Comparison of ENCODE assay signal across 1 cellular context in genomic region chr7:7566651-7567611, GRCh38.
TF ChIP-seq lines count a peak whose summit lies in the region.

MIOS (plus strand) TSS chr7:7566884; CDS start chr7:7572476, 5,592 bp downstream.

TF ChIP-seq in IMR-90, 13 proteins besides CTCF, POLR2A, EP300 and RAD21 (continued from another document):
- TF ChIP-seq ELK1 (IDR thresholded peaks at IDR 0.05; ENCODE audit: borderline replicate concordance, low read depth, low read length), result no peak
- TF ChIP-seq RCOR1 (IDR thresholded peaks at IDR 0.05; ENCODE audit: insufficient replicate concordance, low read length), result no peak
- peak; percentile 3; the same call in 1 of the 2 replicates for TF ChIP-seq USF2 (IDR thresholded peaks at IDR 0.05; ENCODE audit: low read depth, low read length)
